Comparison of ENCODE assay signal across 8 cellular contexts in the genomic region with DNA sequence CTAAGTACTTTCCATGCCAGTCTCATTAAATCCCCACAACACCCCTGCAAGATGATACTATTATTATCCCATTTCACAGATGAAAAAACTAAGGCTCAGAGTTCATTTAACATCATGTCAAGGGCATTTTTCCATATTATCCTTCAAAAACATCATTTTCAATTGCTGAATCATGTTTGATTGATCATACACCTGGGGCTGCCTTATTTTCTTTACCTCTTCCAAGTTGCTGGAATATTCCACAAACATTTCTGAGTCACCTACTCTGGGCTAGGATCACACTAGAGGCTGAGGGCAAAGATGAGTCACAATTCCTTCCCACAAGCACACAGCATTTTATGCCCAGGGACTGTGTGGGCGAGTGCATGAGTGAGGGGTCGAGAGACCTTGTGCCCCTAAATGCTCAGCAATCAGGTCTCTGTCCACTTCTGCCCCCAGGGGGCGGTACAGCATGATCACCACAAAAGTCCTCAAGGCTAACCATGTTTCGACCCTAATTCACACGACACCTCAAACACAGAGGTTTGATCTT. TPM values are rescaled to one million over a fixed set of nuclear protein-coding genes. Genes with fewer than 3 reads are reported as not detected.
DNase-seq lines count a peak whose midpoint lies in the region; ATAC-seq lines count a peak whose summit lies in the region.

No MANE protein-coding gene starts in this region.

- no CpG with 5 or more reads among the region's 5 CpGs for WGBS in trophoblast cell (ENCODE audit: extremely low coverage, insufficient coverage, insufficient read length)

- H2AK5ac ChIP-seq in trophoblast cell (ENCODE audit: low read length): no peak overlapping the region

- H3K4me3 Mint-ChIP-seq in CD4-positive, CD25-positive, alpha-beta regulatory T cell: no peak overlapping the region
- H3K4me3 Mint-ChIP-seq in effector memory CD8-positive, alpha-beta T cell: no peak overlapping the region

- H3K27ac ChIP-seq in CD4-positive, CD25-positive, alpha-beta regulatory T cell (ENCODE audit: insufficient read depth, low read length, poor library complexity, severe bottlenecking): no peak overlapping the region
- H3K27ac ChIP-seq in trophoblast cell (ENCODE audit: low read depth, low read length): no peak overlapping the region

- peaks cover 4% of the 10 kb centered on the region for H3K79me2 ChIP-seq in trophoblast cell (ENCODE audit: control insufficient read depth, insufficient read depth, low read length, poor library complexity)

- H3K36me3 Mint-ChIP-seq in CD4-positive, CD25-positive, alpha-beta regulatory T cell: peaks cover 9% of the 10 kb centered on the region
- peaks cover 12% of the 10 kb centered on the region for H3K36me3 Mint-ChIP-seq in effector memory CD8-positive, alpha-beta T cell (ENCODE audit: insufficient read depth)

- H3K23ac ChIP-seq in trophoblast cell (ENCODE audit: low read length): no peak overlapping the region

- H3K27me3 ChIP-seq in CD4-positive, CD25-positive, alpha-beta regulatory T cell (ENCODE audit: control insufficient read depth, insufficient read depth, low read length): no peaks in the 10 kb centered on the region
- no peaks in the 10 kb centered on the region for H3K27me3 ChIP-seq in trophoblast cell (ENCODE audit: insufficient read depth, low read length)

- H3K4me1 Mint-ChIP-seq in CD4-positive, CD25-positive, alpha-beta regulatory T cell: peaks cover 4 to 30% (median 20%) of the 10 kb centered on the region in 4 donors
- peaks cover 21 to 31% of the 10 kb centered on the region in 2 donors for H3K4me1 Mint-ChIP-seq in effector memory CD8-positive, alpha-beta T cell (ENCODE audit: low read depth in 2 of 2)

- no peak overlapping the region for H3K18ac ChIP-seq in trophoblast cell (ENCODE audit: low read length)

- H3K9me3 ChIP-seq in CD4-positive, CD25-positive, alpha-beta regulatory T cell (ENCODE audit: control insufficient read depth in 2 of 2, low read length in 2 of 2): peaks cover 2 to 6% of the 10 kb centered on the region in 2 experiments
- no peaks in the 10 kb centered on the region for H3K9me3 ChIP-seq in trophoblast cell (ENCODE audit: insufficient read depth, low read depth, low read length)

- H3K36me3 ChIP-seq in CD4-positive, CD25-positive, alpha-beta regulatory T cell (ENCODE audit: control insufficient read depth, insufficient read depth, low read length): peaks cover 5% of the 10 kb centered on the region
- no peaks in the 10 kb centered on the region for H3K36me3 ChIP-seq in trophoblast cell (ENCODE audit: control insufficient read depth in 1 of 2, insufficient read depth in 2 of 2, low read length in 2 of 2)

- ATAC-seq in CD4-positive, CD25-positive, alpha-beta regulatory T cell (ENCODE audit: low read depth in 2 of 2): peak; percentile 27 to 33
- peak; percentile 46 for ATAC-seq in effector memory CD8-positive, alpha-beta T cell (replicated peaks)
- no peak for ATAC-seq in GM21723 (IDR thresholded peaks at IDR 0.05; ENCODE audit: unreplicated experiment)

- H3K79me1 ChIP-seq in trophoblast cell (ENCODE audit: low read length): peaks cover 25% of the 10 kb centered on the region

- no peak overlapping the region for H3K9ac ChIP-seq in trophoblast cell (ENCODE audit: low read length)

- no peak overlapping the region for H3K4me3 ChIP-seq in CD4-positive, CD25-positive, alpha-beta regulatory T cell (ENCODE audit: low read depth, low read length)
- H3K4me3 ChIP-seq in trophoblast cell (ENCODE audit: low read depth, low read length): no peak overlapping the region

- H4K8ac ChIP-seq in trophoblast cell (ENCODE audit: low read depth, low read length): peak overlapping the region; percentile 47

- H3K27me3 Mint-ChIP-seq in CD4-positive, CD25-positive, alpha-beta regulatory T cell: no peaks in the 10 kb centered on the region
- H3K27me3 Mint-ChIP-seq in effector memory CD8-positive, alpha-beta T cell: no peaks in the 10 kb centered on the region

- peaks cover 0 to 10% (median 0%) of the 10 kb centered on the region in 7 donors for H3K9me3 Mint-ChIP-seq in CD4-positive, CD25-positive, alpha-beta regulatory T cell
- H3K9me3 Mint-ChIP-seq in effector memory CD8-positive, alpha-beta T cell: peaks cover 0 to 7% of the 10 kb centered on the region in 2 donors

- DNase-seq in CD4-positive, CD25-positive, alpha-beta regulatory T cell: peak; percentile 32 to 68 (median 50)
- DNase-seq in HK-2 (ENCODE audit: unreplicated experiment) (peak; percentile 73), trophoblast cell (peak; percentile 45 to 59), T1000 (lab: John Stamatoyannopoulos, UW) (no peak), epidermal melanocyte (ENCODE audit: insufficient read length, low spot score) (no peak)
- peak; percentile 15 to 38 (median 27) for DNase-seq in activated CD4-positive, CD25-positive, alpha-beta regulatory T cell (lab: John Stamatoyannopoulos, UW)
- DNase-seq in effector memory CD8-positive, alpha-beta T cell: peak; percentile 56 to 62 (median 57)

- no peak overlapping the region for H3K14ac ChIP-seq in trophoblast cell (ENCODE audit: low read length)

- peaks cover 8% of the 10 kb centered on the region for H3K4me1 ChIP-seq in CD4-positive, CD25-positive, alpha-beta regulatory T cell (ENCODE audit: control insufficient read depth, insufficient read depth, low read length, poor library complexity, severe bottlenecking)
- peaks cover 15 to 22% of the 10 kb centered on the region in 2 experiments for H3K4me1 ChIP-seq in trophoblast cell (ENCODE audit: control insufficient read depth in 1 of 2, insufficient read depth in 2 of 2, low read length in 2 of 2)

- peak overlapping the region; percentile 1 for H3K4ac ChIP-seq in trophoblast cell (ENCODE audit: low read depth, low read length)

- no peak overlapping the region for H4K12ac ChIP-seq in trophoblast cell (ENCODE audit: low read depth, low read length)

- H2BK12ac ChIP-seq in trophoblast cell (ENCODE audit: low read length): peak overlapping the region; percentile 19

- peak overlapping the region; percentile 60 to 75 (median 70) for H3K27ac Mint-ChIP-seq in CD4-positive, CD25-positive, alpha-beta regulatory T cell
- peak overlapping the region; percentile 23 to 58 for H3K27ac Mint-ChIP-seq in effector memory CD8-positive, alpha-beta T cell

- peak overlapping the region; percentile 77 for H4K91ac ChIP-seq in trophoblast cell (ENCODE audit: low read depth, low read length)

- peak overlapping the region; percentile 47 for H2BK120ac ChIP-seq in trophoblast cell (ENCODE audit: insufficient read depth, low read length, poor library complexity)

- no peak overlapping the region for H3K4me2 ChIP-seq in trophoblast cell (ENCODE audit: low read length)

- H2BK5ac ChIP-seq in trophoblast cell (ENCODE audit: low read depth, low read length, poor library complexity): peak overlapping the region; percentile 2

- no peak overlapping the region for H2AFZ ChIP-seq in trophoblast cell (ENCODE audit: insufficient read depth, low read length, poor library complexity)

RNA-seq across cellular contexts. Expression of gene TMEM119, which starts 14.1 kb away (rescaled TPM):
- 5.9 TPM for total RNA-seq in CD4-positive, CD25-positive, alpha-beta regulatory T cell
- polyA plus RNA-seq in CD4-positive, CD25-positive, alpha-beta regulatory T cell: 1 to 10 TPM in 2 of 4 donors, under 1 TPM in 1, not detected in 1; 0.90 to 3.5 (median 1.5) TPM
- polyA plus RNA-seq in trophoblast cell (2013): 16.8 and 19.9 TPM in 2 replicates

RNA-seq across cellular contexts. Expression of gene SELPLG, which starts 21.7 kb away (rescaled TPM):
- total RNA-seq in CD4-positive, CD25-positive, alpha-beta regulatory T cell: 218 TPM
- 100 to 1,000 TPM; 722 to 844 (median 818) TPM for polyA plus RNA-seq in CD4-positive, CD25-positive, alpha-beta regulatory T cell
- polyA plus RNA-seq in trophoblast cell (2013): 3.6 and 3.7 TPM in 2 replicates

RNA-seq across cellular contexts. Expression of gene ISCU, which starts 49.6 kb away (rescaled TPM):
- 173 TPM for total RNA-seq in CD4-positive, CD25-positive, alpha-beta regulatory T cell
- polyA plus RNA-seq in CD4-positive, CD25-positive, alpha-beta regulatory T cell: 100 to 1,000 TPM; 241 to 295 (median 260) TPM
- 154 and 158 TPM in 2 replicates for polyA plus RNA-seq in trophoblast cell (2013)

RNA-seq across cellular contexts. Expression of gene SART3, which starts 51.0 kb away (rescaled TPM):
- total RNA-seq in CD4-positive, CD25-positive, alpha-beta regulatory T cell: 107 TPM
- polyA plus RNA-seq in CD4-positive, CD25-positive, alpha-beta regulatory T cell: 10 to 100 TPM; 25.3 to 37.6 (median 32.2) TPM
- polyA plus RNA-seq in trophoblast cell (2013): 32.5 and 34.0 TPM in 2 replicates

Comparison
In these comparisons a context has a peak if more than half of its experiments do, and no peak if none do; other contexts are left out.
1. DNase-seq: peak in CD4-positive, CD25-positive, alpha-beta regulatory T cell (3 of 3), HK-2 (single experiment), activated CD4-positive, CD25-positive, alpha-beta regulatory T cell (4 of 4), effector memory CD8-positive, alpha-beta T cell (3 of 3) and trophoblast cell (2 of 2); none in T1000 (single experiment) and epidermal melanocyte (single experiment).